ENCODE assay signal across 8 cellular contexts in genomic region chr22:40635940-40636379, GRCh38. TPM values are rescaled to one million over a fixed set of nuclear protein-coding genes. Genes with fewer than 3 reads are reported as not detected.
A peak's percentile ranks its signal among the peaks of the same experiment; 100 is the strongest.
DNase-seq lines count a peak whose midpoint lies in the region; ATAC-seq and TF ChIP-seq lines count a peak whose summit lies in the region.

No MANE protein-coding gene starts in this region.

- ATAC-seq in GM18505 (IDR thresholded peaks at IDR 0.05; ENCODE audit: unreplicated experiment) = peak; percentile 19
- ATAC-seq in HG02678 (IDR thresholded peaks at IDR 0.05; ENCODE audit: unreplicated experiment) = peak; percentile 12
- ATAC-seq in esophagus mucosa = peak; percentile 41

- peaks cover 29 to 35% of the 10 kb centered on the region in 2 experiments for H3K4me1 ChIP-seq in neutrophil (ENCODE audit: control insufficient read depth in 1 of 2, insufficient read depth in 1 of 2, low read depth in 1 of 2, low read length in 1 of 2)

- H3K4me3 ChIP-seq in neutrophil (ENCODE audit: low read depth in 1 of 2, low read length in 1 of 2) = peak overlapping the region; percentile 87 to 92

- no peaks in the 10 kb centered on the region for H3K9me3 ChIP-seq in neutrophil

- DNase-seq in T follicular helper cell (ENCODE audit: low read depth) (peak; percentile 6), HPDE6-E6E7 (ENCODE audit: extremely low spot score) (no peak), AML-193 (lab: John Stamatoyannopoulos, UW) (no peak), superior temporal gyrus (ENCODE audit: extremely low spot score) (no peak)

- peak overlapping the region; percentile 94 for H3K27ac ChIP-seq in neutrophil

- no peak for TF ChIP-seq CTCF in neutrophil (IDR thresholded peaks at IDR 0.05)

- no peaks in the 10 kb centered on the region for H3K36me3 ChIP-seq in neutrophil

- no peak for TF ChIP-seq POLR2A in GM18505 (IDR thresholded peaks at IDR 0.05; ENCODE audit: borderline replicate concordance, extremely low read depth, insufficient read depth, insufficient read length)

- H3K27me3 ChIP-seq in neutrophil = no peaks in the 10 kb centered on the region

RNA-seq across cellular contexts. Expression of gene MRTFA, which starts 0.6 kb away (rescaled TPM):
- total RNA-seq in esophagus mucosa = 19.4 TPM

RNA-seq across cellular contexts. Expression of gene MCHR1, which starts 43.3 kb away (rescaled TPM):
- total RNA-seq in esophagus mucosa = not detected
